11 cellular contexts compared by ENCODE assay signal in genomic region chr20:62768815-62769287, GRCh38. TPM values are rescaled to one million over a fixed set of nuclear protein-coding genes. Genes with fewer than 3 reads are reported as not detected.
DNase-seq lines count a peak whose midpoint lies in the region; ATAC-seq and TF ChIP-seq lines count a peak whose summit lies in the region.
"Had no signal": no experiment of that assay in that cellular context is flagged by ENCODE, and none has a peak within 500 bp of the region (broad histone marks: within the 10 kb centered on the region; RNA-seq: fewer than 3 reads in every experiment).

No MANE protein-coding gene starts in this region.

- TF ChIP-seq CTCF in HEK293 (tag by site-specific recombination; IDR thresholded peaks at IDR 0.05) (no peak), stomach (IDR thresholded peaks at IDR 0.05) (no peak)

- H3K4me1 ChIP-seq in HEK293 (ENCODE audit: control insufficient read depth, insufficient read depth, low read length) = no peaks in the 10 kb centered on the region
- peaks cover 25% of the 10 kb centered on the region for H3K4me1 ChIP-seq in adipocyte (ENCODE audit: control insufficient read depth, insufficient read depth, low read length)
- peaks cover 8 to 35% (median 25%) of the 10 kb centered on the region in 4 donors for H3K4me1 ChIP-seq in stomach
- H3K4me1 ChIP-seq: prostate gland had no signal

- DNase-seq in adipocyte (ENCODE audit: low read depth) = peak; percentile 61
- DNase-seq in iris pigment epithelial cell (ENCODE audit: low read depth) = peak; percentile 39
- peak; percentile 82 for DNase-seq in stomach
- DNase-seq: HCEC 1CT, NCI-H1930 had no signal

- H3K36me3 ChIP-seq in HEK293 (ENCODE audit: control insufficient read depth in 2 of 2, insufficient read depth in 1 of 2, low read length in 2 of 2) (no peaks in the 10 kb centered on the region), adipocyte (ENCODE audit: control insufficient read depth, insufficient read depth, low read length, severe bottlenecking) (no peaks in the 10 kb centered on the region), stomach (no peaks in the 10 kb centered on the region)
- H3K36me3 ChIP-seq: prostate gland had no signal

- no peak for TF ChIP-seq POLR2A in stomach (IDR thresholded peaks at IDR 0.05)

- intact Hi-C loops in stomach (cut with DNase I; ENCODE audit: low total_unique reads) = no loop called here

- no peak overlapping the region for H3K9ac ChIP-seq in adipocyte (ENCODE audit: low read length)

- POLR2A ChIA-PET in HEK293 (lab: Yijun Ruan, JAX) = interaction anchor here (0.9 kb wide), 1 partner anchor 104 kb away, joined by 3 read pairs; no protein-coding TSS in a partner anchor

- no peak overlapping the region for H3K27ac ChIP-seq in HEK293 (ENCODE audit: extremely low read depth, low read depth, low read length)
- peak overlapping the region in 4 of 5 donors; percentile 56 to 67 (median 62) for H3K27ac ChIP-seq in stomach
- H3K27ac ChIP-seq: epithelial cell of prostate, prostate gland had no signal

- no peak overlapping the region for H3K4me3 ChIP-seq in HEK293 (ENCODE audit: low read depth, low read length)
- no peak overlapping the region for H3K4me3 ChIP-seq in adipocyte (ENCODE audit: low read length)
- H3K4me3 ChIP-seq in stomach = no peak overlapping the region
- H3K4me3 ChIP-seq: prostate gland had no signal

- no peak for TF ChIP-seq EP300 in stomach (IDR thresholded peaks at IDR 0.05)

- ATAC-seq in HG03025 (IDR thresholded peaks at IDR 0.05; ENCODE audit: low FRiP score, unreplicated experiment) (no peak), GM19351 (IDR thresholded peaks at IDR 0.05; ENCODE audit: unreplicated experiment) (no peak), HG02678 (IDR thresholded peaks at IDR 0.05; ENCODE audit: unreplicated experiment) (no peak)

- peaks cover 41% of the 10 kb centered on the region for H3K27me3 ChIP-seq in adipocyte (replicated peaks; ENCODE audit: control insufficient read depth, insufficient read depth, low read length)
- H3K27me3 ChIP-seq in stomach = peaks cover 0 to 48% (median 12%) of the 10 kb centered on the region in 3 donors

- CTCF ChIA-PET in HEK293 (lab: Yijun Ruan, JAX) = interaction anchor here (0.7 to 0.8 kb wide), 2 partner anchors 58 to 152 kb away, joined by 3 to 4 read pairs; no protein-coding TSS in a partner anchor

- 25 to 33% (median 29%) methylated on average over 11 of the region's 11 CpGs for WGBS in stomach, 5 donors

- no peaks in the 10 kb centered on the region for H3K9me3 ChIP-seq in HEK293 (ENCODE audit: control insufficient read depth, insufficient read depth, low read depth, low read length)
- H3K9me3 ChIP-seq in adipocyte (ENCODE audit: control insufficient read depth, low read length) = no peaks in the 10 kb centered on the region
- no peaks in the 10 kb centered on the region for H3K9me3 ChIP-seq in stomach
- H3K9me3 ChIP-seq: prostate gland had no signal

TF ChIP-seq in HEK293, 187 proteins besides CTCF, POLR2A, EP300 and RAD21:
- TF ChIP-seq ZSCAN4 (tag by site-specific recombination; IDR thresholded peaks at IDR 0.05) = peak; percentile 57; the same call in 1 of the 2 replicates
- TF ChIP-seq REPIN1 (tag by site-specific recombination; IDR thresholded peaks at IDR 0.05; ENCODE audit: low read depth) = no peak
- peak; percentile 18 for TF ChIP-seq ZBTB26 (tag by site-specific recombination; optimal IDR thresholded peaks at IDR 0.05)
- TF ChIP-seq ZFP69B (tag by site-specific recombination; IDR thresholded peaks at IDR 0.05) = peak; percentile 86
- no peak for TF ChIP-seq AEBP2 (tag by site-specific recombination; IDR thresholded peaks at IDR 0.05; ENCODE audit: borderline replicate concordance)
- TF ChIP-seq ZNF692 (tag by site-specific recombination; IDR thresholded peaks at IDR 0.05) = peak; percentile 64
- TF ChIP-seq ZNF18 (tag by site-specific recombination; IDR thresholded peaks at IDR 0.05) = peak; percentile 57
- TF ChIP-seq ZIC2 (tag by site-specific recombination; IDR thresholded peaks at IDR 0.05) = peak; percentile 39

RNA-seq across cellular contexts. Expression of gene MRGBP, which starts 27.4 kb away (rescaled TPM):
- 10 to 100 TPM in 4 of 5 donors, 1 to 10 TPM in 1; 5.4 to 17.9 (median 10.5) TPM for total RNA-seq in stomach
- 10 to 100 TPM in 1 of 3 donors, 1 to 10 TPM in 2; 6.6 to 10.7 (median 8.1) TPM for polyA plus RNA-seq in stomach

RNA-seq across cellular contexts. Expression of gene OGFR, which starts 35.8 kb away (rescaled TPM):
- 10 to 100 TPM; 20.1 to 75.3 (median 43.2) TPM for total RNA-seq in stomach
- 10 to 100 TPM; 31.9 to 51.9 (median 41.5) TPM for polyA plus RNA-seq in stomach

RNA-seq across cellular contexts. Expression of gene COL9A3, which starts 48.0 kb away (rescaled TPM):
- total RNA-seq in stomach = 10 to 100 TPM in 1 of 5 donors, 1 to 10 TPM in 1, not detected in 3; 2.3 to 18.2 TPM
- polyA plus RNA-seq in stomach = 1 to 10 TPM; 2.4 to 5.2 (median 3.9) TPM
